In genomic region chr10:17617031-17617911, GRCh38 we compare ENCODE assay signal across 1 cellular context.
TF ChIP-seq lines count a peak whose summit lies in the region.

Gene HACD1 (minus strand): TSS chr10:17617374. CDS start chr10:17617339, 35 bp downstream.

TF ChIP-seq in IMR-90, 13 proteins besides CTCF, POLR2A, EP300 and RAD21 (continued from another document):
- TF ChIP-seq ELK1 (IDR thresholded peaks at IDR 0.05; ENCODE audit: borderline replicate concordance, low read depth, low read length) (no peak), BHLHE40 (IDR thresholded peaks at IDR 0.05; ENCODE audit: low read depth, low read length) (peak; percentile 46; the same call in 1 of the 2 replicates), RFX5 (IDR thresholded peaks at IDR 0.05; ENCODE audit: low read depth, low read length) (no peak), FOS (IDR thresholded peaks at IDR 0.05; ENCODE audit: low read depth, low read length) (no peak), MXI1 (IDR thresholded peaks at IDR 0.05; ENCODE audit: borderline replicate concordance, low read depth, low read length) (peak; percentile 35; the same call in 1 of the 2 replicates), SMC3 (IDR thresholded peaks at IDR 0.05; ENCODE audit: low read depth, low read length) (0 out of 2 replicates have a peak, but pooled peaks have one; percentile 10), CEBPB (IDR thresholded peaks at IDR 0.05; ENCODE audit: low read depth, low read length) (0 out of 2 replicates have a peak, but pooled peaks have one; percentile 7), RCOR1 (IDR thresholded peaks at IDR 0.05; ENCODE audit: insufficient replicate concordance, low read length) (no peak)
TF ChIP-seq in IMR-90: peak in this region for 4.
